In genomic region chr3:10116928-10117327, GRCh38 we compare ENCODE assay signal across 11 cellular contexts. TPM values are rescaled to one million over a fixed set of nuclear protein-coding genes. Genes with fewer than 3 reads are reported as not detected.
DNase-seq lines count a peak whose midpoint lies in the region; ATAC-seq and TF ChIP-seq lines count a peak whose summit lies in the region.
"Had no signal": no experiment of that assay in that cellular context is flagged by ENCODE, and none has a peak within 500 bp of the region (broad histone marks: within the 10 kb centered on the region; RNA-seq: fewer than 3 reads in every experiment).

No MANE protein-coding gene starts in this region.

- peaks cover 64% of the 10 kb centered on the region for H3K79me2 ChIP-seq in HCT116 (ENCODE audit: insufficient read depth, low read length)

- peaks cover 6% of the 10 kb centered on the region; the same call in 1 of the 2 replicates for H4K20me1 ChIP-seq in HCT116 (ENCODE audit: insufficient read depth)

- H3K4me3 Mint-ChIP-seq in activated naive CD8-positive, alpha-beta T cell: peak overlapping the region; percentile 100

- peaks cover 46% of the 10 kb centered on the region for H3K4me1 Mint-ChIP-seq in activated naive CD8-positive, alpha-beta T cell (ENCODE audit: low read depth)

- H3K4me1 ChIP-seq in HCT116 (ENCODE audit: control insufficient read depth in 1 of 2, insufficient read depth in 2 of 2, low read length in 2 of 2) (peaks cover 8 to 17% of the 10 kb centered on the region in 2 experiments), mesodermal cell (ENCODE audit: control insufficient read depth, insufficient read depth, low read length, poor library complexity, severe bottlenecking) (peaks cover 10% of the 10 kb centered on the region), thyroid gland (peaks cover 9 to 11% of the 10 kb centered on the region in 2 donors)

- TF ChIP-seq POLR2A in HCT116 (IDR thresholded peaks at IDR 0.05; ENCODE audit: borderline replicate concordance, extremely low read depth, insufficient read depth, insufficient read length): no peak
- TF ChIP-seq POLR2A in thyroid gland (IDR thresholded peaks at IDR 0.05): no peak

- no peak for ATAC-seq in HCT116

- BruUV-seq in HCT116 (replicated peaks; lab: Mats Ljungman, UMichigan): no TSS peak

- peaks cover 8 to 12% of the 10 kb centered on the region in 2 experiments; a peak in 3 of 4 replicates for H3K36me3 ChIP-seq in HCT116 (ENCODE audit: control insufficient read depth in 1 of 2, insufficient read depth in 2 of 2, low read length in 2 of 2)
- peaks cover 42% of the 10 kb centered on the region for H3K36me3 ChIP-seq in mesodermal cell (ENCODE audit: control insufficient read depth, insufficient read depth, low read length)
- no peaks in the 10 kb centered on the region for H3K36me3 ChIP-seq in thyroid gland
- H3K36me3 ChIP-seq: ovary had no signal

- no peaks in the 10 kb centered on the region for H3K27me3 ChIP-seq in HCT116 (ENCODE audit: insufficient read depth, low read length)
- H3K27me3 ChIP-seq in thyroid gland: no peaks in the 10 kb centered on the region
- H3K27me3 ChIP-seq: ovary had no signal

- peak overlapping the region; percentile 87 for H3K4me2 ChIP-seq in HCT116 (ENCODE audit: low read length)

- intact Hi-C loops in HCT116 (cut with micrococcal nuclease) (loop anchor here (10.0 kb wide), 1 partner anchor 108 kb away; no protein-coding TSS in a partner anchor), thyroid gland (cut with DNase I) (loop anchor here (10.0 kb wide), 2 partner anchors 92 to 108 kb away; partner anchors contain the start of gene FANCD2)

- H3K9me3 ChIP-seq in HCT116 (ENCODE audit: control insufficient read depth in 1 of 2, insufficient read depth in 1 of 2, low read depth in 1 of 2, low read length in 2 of 2) (no peaks in the 10 kb centered on the region), mesodermal cell (ENCODE audit: control insufficient read depth, low read length) (no peaks in the 10 kb centered on the region), thyroid gland (no peaks in the 10 kb centered on the region)
- H3K9me3 ChIP-seq: ovary had no signal

- H3K36me3 Mint-ChIP-seq in activated naive CD8-positive, alpha-beta T cell: no peaks in the 10 kb centered on the region

- CTCF ChIA-PET in HCT116 (lab: Charles Lee): no interaction called here

- no peak overlapping the region for H2AFZ ChIP-seq in HCT116 (ENCODE audit: low read depth, low read length, poor library complexity, severe bottlenecking)

- H3K27ac Mint-ChIP-seq in activated naive CD8-positive, alpha-beta T cell: peak overlapping the region; percentile 99

- no peaks in the 10 kb centered on the region for H3K27me3 Mint-ChIP-seq in activated naive CD8-positive, alpha-beta T cell

- DNase-seq in AG10803 (ENCODE audit: low read depth) (no peak), HCT116 (ENCODE audit: low read depth, low spot score) (no peak), thyroid gland (no peak), germinal center (ENCODE audit: low spot score) (no peak), glomerular visceral epithelial cell (ENCODE audit: extremely low spot score) (no peak)
- no peak for DNase-seq in effector CD8-positive, alpha-beta T cell (lab: John Stamatoyannopoulos, UW)
- DNase-seq: activated naive CD4-positive, alpha-beta T cell treated with Interleukin-2 at 50 U/mL for 16 hours; MV-4-11; ovary had no signal

- peak overlapping the region; percentile 82 for H3K9ac ChIP-seq in HCT116 (ENCODE audit: low read length)

- no peaks in the 10 kb centered on the region for H3K9me2 ChIP-seq in HCT116 (ENCODE audit: insufficient read depth)

- H3K9me3 Mint-ChIP-seq in activated naive CD8-positive, alpha-beta T cell (ENCODE audit: low read depth): no peaks in the 10 kb centered on the region

- RAD21 ChIA-PET in HCT116 (lab: Charles Lee; ENCODE audit: low non-redundant PET in 1 of 2, low total read pairs in 2 of 2, uncharacterized antibody in 2 of 2, unreplicated experiment in 2 of 2): no interaction called here

- WGBS in mesodermal cell (ENCODE audit: insufficient coverage in 2 of 2), 2 experiments: 92 to 100% methylated on average over 2 to 3 of the region's 4 CpGs
- WGBS in thyroid gland, 2 donors: 86 to 88% methylated on average over 4 of the region's 4 CpGs

- H3K27ac ChIP-seq in HCT116 (ENCODE audit: low read depth, low read length) (no peak overlapping the region), mesodermal cell (ENCODE audit: low read depth, low read length, severe bottlenecking) (no peak overlapping the region), thyroid gland (no peak overlapping the region)
- H3K27ac ChIP-seq: ovary had no signal

- peak overlapping the region; percentile 100 for H3K4me3 ChIP-seq in AG10803 (ENCODE audit: low read length)
- H3K4me3 ChIP-seq in HCT116 (replicated peaks in 1 of 2; ENCODE audit: low read depth in 1 of 2, low read length in 2 of 2): peak overlapping the region in 1 of 2 experiments; percentile 91
- H3K4me3 ChIP-seq in mesodermal cell (ENCODE audit: extremely low read depth, insufficient read depth, low read length, poor library complexity, severe bottlenecking): peak overlapping the region; percentile 95
- no peak overlapping the region for H3K4me3 ChIP-seq in thyroid gland (replicated peaks in 1 of 3)

- POLR2A ChIA-PET in HCT116 (lab: Charles Lee): no interaction called here

- no peak for TF ChIP-seq CTCF in AG10803 (conservative IDR thresholded peaks at IDR 0.05; ENCODE audit: low read length)
- no peak for TF ChIP-seq CTCF in HCT116 (IDR thresholded peaks at IDR 0.05 in 2 of 3, conservative IDR thresholded peaks at IDR 0.05 in 1 of 3; ENCODE audit: borderline replicate concordance in 1 of 3, insufficient read depth in 1 of 3, low read depth in 2 of 3, low read length in 2 of 3)
- TF ChIP-seq CTCF in thyroid gland (IDR thresholded peaks at IDR 0.05): no peak

- no peak for TF ChIP-seq RAD21 in HCT116 (IDR thresholded peaks at IDR 0.05; ENCODE audit: low read depth)

TF ChIP-seq in HCT116, 20 proteins besides CTCF, POLR2A, EP300 and RAD21 (continues in another document):
- TF ChIP-seq ZBTB33 (IDR thresholded peaks at IDR 0.05; ENCODE audit: extremely low read depth, insufficient replicate concordance, low read length) (no peak), SRF (IDR thresholded peaks at IDR 0.05; ENCODE audit: low read depth) (no peak), ZFX (IDR thresholded peaks at IDR 0.05) (no peak), JUND (IDR thresholded peaks at IDR 0.05) (no peak), ELF1 (IDR thresholded peaks at IDR 0.05; ENCODE audit: borderline replicate concordance, low read depth) (no peak), MAX (IDR thresholded peaks at IDR 0.05) (no peak), ZNF274 (IDR thresholded peaks at IDR 0.05; ENCODE audit: low read depth, low read length) (no peak), POLR2AphosphoS5 (IDR thresholded peaks at IDR 0.05; ENCODE audit: low read depth, low read length) (no peak), SIN3A (IDR thresholded peaks at IDR 0.05; ENCODE audit: low read depth) (no peak), EZH2phosphoT487 (IDR thresholded peaks at IDR 0.05; ENCODE audit: borderline replicate concordance) (no peak), CEBPB (IDR thresholded peaks at IDR 0.05; ENCODE audit: low read depth) (no peak), SP1 (IDR thresholded peaks at IDR 0.05; ENCODE audit: low read depth) (no peak), YY1 (IDR thresholded peaks at IDR 0.05; ENCODE audit: extremely low read depth, insufficient replicate concordance, low read depth, low read length) (no peak)
- TF ChIP-seq, protein P1, sequence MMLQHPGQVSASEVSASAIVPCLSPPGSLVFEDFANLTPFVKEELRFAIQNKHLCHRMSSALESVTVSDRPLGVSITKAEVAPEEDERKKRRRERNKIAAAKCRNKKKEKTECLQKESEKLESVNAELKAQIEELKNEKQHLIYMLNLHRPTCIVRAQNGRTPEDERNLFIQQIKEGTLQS (IDR thresholded peaks at IDR 0.05): no peak

RNA-seq across cellular contexts. Expression of gene BRK1, which starts 1.5 kb away (rescaled TPM):
- total RNA-seq in HCT116 (2021; ENCODE audit: unreplicated experiment) (93.4 TPM), thyroid gland (100 to 1,000 TPM in 2 of 4 donors, 10 to 100 TPM in 2; 80.6 to 158 (median 108) TPM)
- 111 and 143 TPM in 2 replicates for polyA plus RNA-seq in HCT116 (2012)
- polyA plus RNA-seq in mesodermal cell (2013, experiment 1 of 2): 190 TPM
- polyA plus RNA-seq in mesodermal cell (2013, experiment 2 of 2): 164 TPM

RNA-seq across cellular contexts. Expression of gene FANCD2OS, which starts 8.9 kb away (rescaled TPM):
- total RNA-seq in HCT116 (2021; ENCODE audit: unreplicated experiment) (not detected), thyroid gland (not detected)
- 0.22 TPM in 1 of 2 replicates, not detected in the other for polyA plus RNA-seq in HCT116 (2012)
- not detected for polyA plus RNA-seq in mesodermal cell (2013, experiment 1 of 2)
- not detected for polyA plus RNA-seq in mesodermal cell (2013, experiment 2 of 2)
- total RNA-seq: ovary had no signal
- polyA plus RNA-seq: ovary had no signal

RNA-seq across cellular contexts. Expression of gene VHL, which starts 24.6 kb away (rescaled TPM):
- 56.1 TPM for total RNA-seq in HCT116 (2021; ENCODE audit: unreplicated experiment)
- polyA plus RNA-seq in HCT116 (2012): 29.4 and 36.3 TPM in 2 replicates
- 52.3 TPM for polyA plus RNA-seq in mesodermal cell (2013, experiment 1 of 2)
- polyA plus RNA-seq in mesodermal cell (2013, experiment 2 of 2): 48.2 TPM
- 10 to 100 TPM; 55.0 to 60.1 (median 58.5) TPM for total RNA-seq in thyroid gland

RNA-seq across cellular contexts. Expression of gene IRAK2, which starts 47.8 kb away (rescaled TPM):
- 3.6 TPM for total RNA-seq in HCT116 (2021; ENCODE audit: unreplicated experiment)
- polyA plus RNA-seq in HCT116 (2012): 1.9 and 2.0 TPM in 2 replicates
- polyA plus RNA-seq in mesodermal cell (2013, experiment 1 of 2): 2.3 TPM
- 1.8 TPM for polyA plus RNA-seq in mesodermal cell (2013, experiment 2 of 2)
- 1 to 10 TPM; 5.0 to 9.1 (median 7.4) TPM for total RNA-seq in thyroid gland

Comparison
In these comparisons a context has a peak if more than half of its experiments do, and no peak if none do; other contexts are left out.
1. H3K4me3 ChIP-seq: peak in AG10803 (single experiment) and mesodermal cell (single experiment); none in thyroid gland (0 of 3).